Comparison of ENCODE assay signal across 8 cellular contexts in genomic region chr12:56751712-56752598, GRCh38. TPM values are rescaled to one million over a fixed set of nuclear protein-coding genes. Genes with fewer than 3 reads are reported as not detected.
DNase-seq lines count a peak whose midpoint lies in the region; ATAC-seq and TF ChIP-seq lines count a peak whose summit lies in the region.

PRIM1 (minus strand) TSS chr12:56752323; CDS start chr12:56752298, 25 bp downstream.

- H3K27me3 Mint-ChIP-seq in HFFc6 (ENCODE audit: insufficient read depth): no peaks in the 10 kb centered on the region

- peaks cover 11% of the 10 kb centered on the region for H3K4me1 ChIP-seq in suprapubic skin

- peak; percentile 94 for ATAC-seq in omental fat pad (ENCODE audit: low FRiP score)

- H3K36me3 Mint-ChIP-seq in HFFc6 (ENCODE audit: low read depth): peaks cover under 1% of the 10 kb centered on the region; the same call in 1 of the 2 replicates

- peaks cover 26% of the 10 kb centered on the region for H3K36me3 ChIP-seq in SK-N-MC (ENCODE audit: insufficient read depth, low read length)
- peaks cover 3% of the 10 kb centered on the region for H3K36me3 ChIP-seq in suprapubic skin

- H3K4me3 Mint-ChIP-seq in HFFc6: peak within 1 kb of the TSS; percentile 93

- no peak for TF ChIP-seq POLR2A in suprapubic skin (IDR thresholded peaks at IDR 0.05)

- H3K4me3 ChIP-seq in GM08714 (ENCODE audit: low read length): peak within 1 kb of the TSS; percentile 83
- peak within 1 kb of the TSS; percentile 95 for H3K4me3 ChIP-seq in SK-N-MC
- peak within 1 kb of the TSS; percentile 72 for H3K4me3 ChIP-seq in suprapubic skin

- H3K9ac ChIP-seq in SK-N-MC (ENCODE audit: insufficient read length): peak within 1 kb of the TSS; percentile 90

- TF ChIP-seq EP300 in suprapubic skin (IDR thresholded peaks at IDR 0.05): no peak

- H3K9me3 ChIP-seq in SK-N-MC (ENCODE audit: low read depth, low read length) (no peaks in the 10 kb centered on the region), suprapubic skin (no peaks in the 10 kb centered on the region)

- H3K27me3 ChIP-seq in suprapubic skin: no peaks in the 10 kb centered on the region

- peak; percentile 63 for DNase-seq in HFFc6
- peak; percentile 92 for DNase-seq in NAMALWA (ENCODE audit: low spot score)
- peak; percentile 32 for DNase-seq in SK-N-MC (ENCODE audit: low read depth, low spot score)
- DNase-seq in activated naive CD4-positive, alpha-beta T cell treated with Interleukin-2 at 50 U/mL for 16 hours: peak; percentile 88
- DNase-seq in globus pallidus (ENCODE audit: low spot score): peak; percentile 77
- peak; percentile 64 for DNase-seq in omental fat pad (ENCODE audit: low spot score)
- DNase-seq in suprapubic skin (ENCODE audit: low spot score in 2 of 2): peak; percentile 85 to 88

- H3K27ac Mint-ChIP-seq in HFFc6: peak within 1 kb of the TSS; percentile 85

- TF ChIP-seq CTCF in HFFc6 (IDR thresholded peaks at IDR 0.05) (peak; percentile 72), omental fat pad (IDR thresholded peaks at IDR 0.05) (no peak), suprapubic skin (IDR thresholded peaks at IDR 0.05) (peak in 1 of 2 donors; percentile 18)

- no peaks in the 10 kb centered on the region for H3K9me3 Mint-ChIP-seq in HFFc6

- peak within 1 kb of the TSS; percentile 84 for H3K27ac ChIP-seq in SK-N-MC
- peak within 1 kb of the TSS; percentile 57 for H3K27ac ChIP-seq in suprapubic skin

- peaks cover 21% of the 10 kb centered on the region for H3K4me1 Mint-ChIP-seq in HFFc6 (ENCODE audit: low read depth)

- WGBS in suprapubic skin: 0% methylated on average over 43 of the region's 64 CpGs

RNA-seq across cellular contexts. Expression of gene PRIM1, which starts in this region (rescaled TPM):
- total RNA-seq in HFFc6 (2021; fragmentation: NEBNext Ultra II Directional; extraction: Animal tissue kit (Norgen Biotek cat#: 25700)): 10 to 100 TPM in 4 of 6 experiments, 1 to 10 TPM in 2; 5.8 to 13.1 (median 10.7) TPM
- 10 to 100 TPM in 1 of 4 donors, 1 to 10 TPM in 3; 2.8 to 10.7 (median 5.5) TPM for total RNA-seq in omental fat pad
- total RNA-seq in suprapubic skin: 10 to 100 TPM in 2 of 4 donors, 1 to 10 TPM in 2; 9.1 to 12.4 (median 10.3) TPM

Comparison
In these comparisons a context has a peak if more than half of its experiments do, and no peak if none do; other contexts are left out.
1. Peak in every context shown above with its lines: DNase-seq, ATAC-seq, H3K4me3 ChIP-seq and H3K27ac ChIP-seq.
2. DNase-seq: peak in every context shown above with its lines; median percentile 92 in NAMALWA; 88 in activated naive CD4-positive, alpha-beta T cell treated with Interleukin-2 at 50 U/mL for 16 hours; 86 in suprapubic skin; 77 in globus pallidus; 64 in omental fat pad; 63 in HFFc6; 32 in SK-N-MC.